19 cellular contexts compared by ENCODE assay signal in the genomic region with DNA sequence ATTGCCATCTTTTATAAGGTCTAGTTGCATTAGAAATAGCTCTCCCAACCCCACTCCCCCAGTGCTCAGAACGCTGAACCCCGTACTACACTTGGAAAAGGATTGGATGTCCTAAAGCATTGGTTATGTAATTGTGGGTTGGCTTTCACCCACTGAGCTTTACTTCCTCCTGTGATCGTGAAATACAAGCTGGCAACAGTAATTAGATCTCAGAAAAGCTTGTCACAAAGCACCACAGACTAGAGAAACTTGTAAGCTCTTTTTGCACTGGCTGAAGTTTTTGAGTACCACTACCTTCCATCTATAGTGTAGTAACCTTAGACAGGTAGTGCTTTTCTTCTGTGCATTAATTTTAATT. TPM values are rescaled to one million over a fixed set of nuclear protein-coding genes. Genes with fewer than 3 reads are reported as not detected.
DNase-seq lines count a peak whose midpoint lies in the region; ATAC-seq and TF ChIP-seq lines count a peak whose summit lies in the region.
"Had no signal": no experiment of that assay in that cellular context is flagged by ENCODE, and none has a peak within 500 bp of the region (broad histone marks: within the 10 kb centered on the region; RNA-seq: fewer than 3 reads in every experiment).

No MANE protein-coding gene starts in this region.

- TF ChIP-seq CTCF in left ventricle myocardium inferior (IDR thresholded peaks at IDR 0.05; ENCODE audit: borderline replicate concordance) = no peak

- no peak overlapping the region for H3K27ac ChIP-seq in left ventricle myocardium inferior (replicated peaks)
- H3K27ac ChIP-seq: body of pancreas, foreskin keratinocyte had no signal

- DNase-seq in Right ventricle myocardium superior (no peak), left ventricle myocardium inferior (no peak), adipocyte (ENCODE audit: low read depth) (peak; percentile 8), medulla oblongata (ENCODE audit: extremely low spot score) (peak; percentile 59), HuH-7.5 (ENCODE audit: low spot score) (no peak), COLO829 (ENCODE audit: low spot score) (no peak)
- DNase-seq: ACHN; activated CD8-positive, alpha-beta memory T cell treated with anti-CD3 and anti-CD28 coated beads, Interleukin-2, amount 50 U/mL, for 4 hours; activated naive CD4-positive, alpha-beta T cell treated with anti-CD3 and anti-CD28 coated beads for 36 hours; body of pancreas; effector CD4-positive, alpha-beta T cell; foreskin keratinocyte; NCI-H2029; occipital lobe; RPMI8226; stimulated activated CD4-positive, alpha-beta T cell treated with anti-CD3 and anti-CD28 coated beads, Interleukin-12 subunit alpha, Interleukin-12 subunit beta, amount 100 ng/mL, for 4 hours; T-helper 17 cell had no signal

- no peaks in the 10 kb centered on the region for H3K27me3 ChIP-seq in left ventricle myocardium inferior (ENCODE audit: low read depth)
- no peaks in the 10 kb centered on the region for H3K27me3 ChIP-seq in adipocyte (replicated peaks; ENCODE audit: control insufficient read depth, insufficient read depth, low read length)
- H3K27me3 ChIP-seq: body of pancreas, foreskin keratinocyte had no signal

- intact Hi-C loops in Right ventricle myocardium superior (cut with DNase I) = no loop called here
- intact Hi-C loops in left ventricle myocardium inferior (cut with micrococcal nuclease) = no loop called here

- peaks cover 35% of the 10 kb centered on the region for H3K4me1 ChIP-seq in left ventricle myocardium inferior
- peaks cover 22% of the 10 kb centered on the region for H3K4me1 ChIP-seq in adipocyte (ENCODE audit: control insufficient read depth, insufficient read depth, low read length)
- H3K4me1 ChIP-seq: body of pancreas, foreskin keratinocyte had no signal

- H3K9ac ChIP-seq in adipocyte (ENCODE audit: low read length) = no peak overlapping the region

- ATAC-seq in Right ventricle myocardium superior (ENCODE audit: poor library complexity) = peak; percentile 75
- ATAC-seq in GM19463 (IDR thresholded peaks at IDR 0.05; ENCODE audit: unreplicated experiment) = no peak
- no peak for ATAC-seq in GM21390 (IDR thresholded peaks at IDR 0.05; ENCODE audit: unreplicated experiment)
- ATAC-seq: body of pancreas, T-helper 17 cell had no signal

- H3K9me3 ChIP-seq in left ventricle myocardium inferior (replicated peaks) = no peaks in the 10 kb centered on the region
- H3K9me3 ChIP-seq in adipocyte (ENCODE audit: control insufficient read depth, low read length) = no peaks in the 10 kb centered on the region
- H3K9me3 ChIP-seq: body of pancreas had no signal

- H3K36me3 ChIP-seq in left ventricle myocardium inferior (peaks cover 25% of the 10 kb centered on the region), adipocyte (ENCODE audit: control insufficient read depth, insufficient read depth, low read length, severe bottlenecking) (peaks cover 27% of the 10 kb centered on the region)

- H3K4me3 ChIP-seq in left ventricle myocardium inferior (no peak overlapping the region), adipocyte (ENCODE audit: low read length) (peak overlapping the region; percentile 24)
- H3K4me3 ChIP-seq: body of pancreas had no signal

RNA-seq across cellular contexts. Expression of gene SIAH1, which starts 54.4 kb away (rescaled TPM):
- 11.4 TPM for total RNA-seq in Right ventricle myocardium superior
- 11.5 TPM for total RNA-seq in left ventricle myocardium inferior

Comparison
In these comparisons a context has a peak if more than half of its experiments do, and no peak if none do; other contexts are left out.
1. DNase-seq: peak in adipocyte (single experiment) and medulla oblongata (single experiment); none in Right ventricle myocardium superior (single experiment), left ventricle myocardium inferior (single experiment), HuH-7.5 (single experiment) and COLO829 (single experiment).